1 cellular context compared by ENCODE assay signal in genomic region chr5:1840741-1841521, GRCh38.
TF ChIP-seq lines count a peak whose summit lies in the region.

No MANE protein-coding gene starts in this region.

TF ChIP-seq in K562, 482 proteins besides CTCF, POLR2A, EP300 and RAD21:
- TF ChIP-seq, protein P1, sequence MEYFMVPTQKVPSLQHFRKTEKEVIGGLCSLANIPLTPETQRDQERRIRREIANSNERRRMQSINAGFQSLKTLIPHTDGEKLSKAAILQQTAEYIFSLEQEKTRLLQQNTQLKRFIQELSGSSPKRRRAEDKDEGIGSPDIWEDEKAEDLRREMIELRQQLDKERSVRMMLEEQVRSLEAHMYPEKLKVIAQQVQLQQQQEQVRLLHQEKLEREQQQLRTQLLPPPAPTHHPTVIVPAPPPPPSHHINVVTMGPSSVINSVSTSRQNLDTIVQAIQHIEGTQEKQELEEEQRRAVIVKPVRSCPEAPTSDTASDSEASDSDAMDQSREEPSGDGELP (CRISPR knock-in tag; IDR thresholded peaks at IDR 0.05; ENCODE audit: borderline replicate concordance): peak; percentile 15; the same call in 1 of the 2 replicates
- TF ChIP-seq DACH1 (IDR thresholded peaks at IDR 0.05; ENCODE audit: partially characterized antibody) (no peak), NFE2L1 (tag; IDR thresholded peaks at IDR 0.05; ENCODE audit: borderline replicate concordance, low read depth) (no peak), ESRRB (CRISPR knock-in tag; IDR thresholded peaks at IDR 0.05; ENCODE audit: borderline replicate concordance) (no peak), SNIP1 (IDR thresholded peaks at IDR 0.05; ENCODE audit: low read depth) (no peak)
- TF ChIP-seq, protein P2, sequence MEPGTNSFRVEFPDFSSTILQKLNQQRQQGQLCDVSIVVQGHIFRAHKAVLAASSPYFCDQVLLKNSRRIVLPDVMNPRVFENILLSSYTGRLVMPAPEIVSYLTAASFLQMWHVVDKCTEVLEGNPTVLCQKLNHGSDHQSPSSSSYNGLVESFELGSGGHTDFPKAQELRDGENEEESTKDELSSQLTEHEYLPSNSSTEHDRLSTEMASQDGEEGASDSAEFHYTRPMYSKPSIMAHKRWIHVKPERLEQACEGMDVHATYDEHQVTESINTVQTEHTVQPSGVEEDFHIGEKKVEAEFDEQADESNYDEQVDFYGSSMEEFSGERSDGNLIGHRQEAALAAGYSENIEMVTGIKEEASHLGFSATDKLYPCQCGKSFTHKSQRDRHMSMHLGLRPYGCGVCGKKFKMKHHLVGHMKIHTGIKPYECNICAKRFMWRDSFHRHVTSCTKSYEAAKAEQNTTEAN (CRISPR knock-in tag; IDR thresholded peaks at IDR 0.05): no peak
TF ChIP-seq in K562: peak in this region for 1.
